In genomic region chr10:119251315-119251708, GRCh38 we compare ENCODE assay signal across 1 cellular context.
TF ChIP-seq lines count a peak whose summit lies in the region.

No MANE protein-coding gene starts in this region.

TF ChIP-seq in K562, 482 proteins besides CTCF, POLR2A, EP300 and RAD21 (continued from another document):
- peak; percentile 39; the same call in 1 of the 2 replicates for TF ChIP-seq ARID1B (IDR thresholded peaks at IDR 0.05)
- 0 out of 2 replicates have a peak, but pooled peaks have one; percentile 18 for TF ChIP-seq ARID3A (IDR thresholded peaks at IDR 0.05; ENCODE audit: borderline replicate concordance, low read depth, low read length)
- TF ChIP-seq FOSL1 (tag; conservative IDR thresholded peaks at IDR 0.05), result 0 out of 2 replicates have a peak, but pooled peaks have one; percentile 6
- peak; percentile 21; the same call in 1 of the 2 replicates for TF ChIP-seq SPI1 (IDR thresholded peaks at IDR 0.05; ENCODE audit: borderline replicate concordance, low read depth, low read length)
- no peak for TF ChIP-seq MCM2 (IDR thresholded peaks at IDR 0.05; ENCODE audit: low read depth)
- TF ChIP-seq EGR1 (conservative IDR thresholded peaks at IDR 0.05), result peak; percentile 77
- no peak for TF ChIP-seq ZNF436 (CRISPR knock-in tag; IDR thresholded peaks at IDR 0.05)
- TF ChIP-seq UBTF (IDR thresholded peaks at IDR 0.05; ENCODE audit: borderline replicate concordance in 1 of 2, low read depth in 2 of 2, low read length in 2 of 2), result peak in 1 of 2 experiments; percentile 80; a peak in 1 of 4 replicates
- 0 out of 2 replicates have a peak, but pooled peaks have one; percentile 1 for TF ChIP-seq BACH1 (tag; IDR thresholded peaks at IDR 0.05)
- TF ChIP-seq PKNOX1 (IDR thresholded peaks at IDR 0.05), result peak; percentile 45
- TF ChIP-seq FOS (IDR thresholded peaks at IDR 0.05; ENCODE audit: extremely low read depth, insufficient read length), result no peak
- peak; percentile 75 for TF ChIP-seq MEIS2 (IDR thresholded peaks at IDR 0.05; ENCODE audit: partially characterized antibody)
- peak; percentile 46; the same call in 1 of the 2 replicates for TF ChIP-seq POLR2H (tag; IDR thresholded peaks at IDR 0.05; ENCODE audit: low read depth)
- TF ChIP-seq SAP30 (IDR thresholded peaks at IDR 0.05; ENCODE audit: borderline replicate concordance, insufficient read depth, low read depth, low read length, poor library complexity, severe bottlenecking), result no peak
- peak in 1 of 3 experiments; percentile 39 for TF ChIP-seq YY1 (IDR thresholded peaks at IDR 0.05; ENCODE audit: borderline replicate concordance in 1 of 3, control insufficient read depth in 1 of 3, extremely low read depth in 1 of 3, insufficient read depth in 3 of 3, insufficient read length in 1 of 3, insufficient replicate concordance in 2 of 3, low read depth in 1 of 3, low read length in 2 of 3)
- TF ChIP-seq TAF1 (IDR thresholded peaks at IDR 0.05; ENCODE audit: control insufficient read depth, extremely low read depth, insufficient read depth, low read length, severe bottlenecking), result peak; percentile 31
- 0 out of 2 replicates have a peak, but pooled peaks have one; percentile 48 for TF ChIP-seq GTF2E2 (tag; IDR thresholded peaks at IDR 0.05)
- TF ChIP-seq CEBPG (CRISPR knock-in tag; IDR thresholded peaks at IDR 0.05), result no peak
- TF ChIP-seq CEBPG (tag; conservative IDR thresholded peaks at IDR 0.05 in 1 of 2, IDR thresholded peaks at IDR 0.05 in 1 of 2), result peak in 1 of 2 experiments; percentile 61; a peak in 2 of 4 replicates
- TF ChIP-seq JUND (IDR thresholded peaks at IDR 0.05; ENCODE audit: borderline replicate concordance, low read depth, low read length), result peak; percentile 38; the same call in 1 of the 2 replicates
- TF ChIP-seq JUND (tag; IDR thresholded peaks at IDR 0.05; ENCODE audit: borderline replicate concordance, low read depth, low read length), result no peak
